In genomic region chr14:28012629-28013415, GRCh38 we compare ENCODE assay signal across 25 cellular contexts.
DNase-seq lines count a peak whose midpoint lies in the region; ATAC-seq, FAIRE-seq and TF ChIP-seq lines count a peak whose summit lies in the region.
"Had no signal": no experiment of that assay in that cellular context is flagged by ENCODE, and none has a peak within 500 bp of the region (broad histone marks: within the 10 kb centered on the region; RNA-seq: fewer than 3 reads in every experiment).

No MANE protein-coding gene starts in this region.

- no peak overlapping the region for H4K5ac ChIP-seq in H9 (ENCODE audit: insufficient read length, low read depth, low read length)

- H3K9ac ChIP-seq in H9 (ENCODE audit: extremely low read depth, insufficient read length, low read length) = no peak overlapping the region

- H2AFZ ChIP-seq in H9 (ENCODE audit: low read length) = no peak overlapping the region

- no peak overlapping the region for H3K18ac ChIP-seq in H9 (ENCODE audit: insufficient read length, low read depth, low read length)

- FAIRE-seq in D721Med (lab: Jason Lieb, UNC) = no peak
- FAIRE-seq: A549, frontal cortex, G401.6, keratinocyte had no signal

- DNase-seq in BE2C (no peak), H9 (peak; percentile 46), left kidney (ENCODE audit: low read depth, low spot score) (peak; percentile 11), kidney tubule cell (ENCODE audit: low spot score) (no peak), D721Med (ENCODE audit: insufficient read length, low spot score) (no peak)
- DNase-seq: activated naive CD8-positive, alpha-beta T cell treated with anti-CD3 and anti-CD28 coated beads, Interleukin-2, amount 10 ng/mL, durations not matched to agents 7 days and 5 days; body of pancreas; effector memory CD4-positive, alpha-beta T cell; HFFc6; hippocampal formation; NCI-H187; NCI-H226; ovary; T-helper 17 cell; upper lobe of left lung had no signal

- no peak overlapping the region for H3T11ph ChIP-seq in H9 (ENCODE audit: low read length)

- no peak overlapping the region for H2AK5ac ChIP-seq in H9 (ENCODE audit: insufficient read length, low read length)

- H3K4me2 ChIP-seq in H9 (ENCODE audit: insufficient read depth, insufficient read length, low read length) = no peak overlapping the region
- H3K4me2 ChIP-seq: A549 had no signal

- no peaks in the 10 kb centered on the region for H3K27me3 Mint-ChIP-seq in H9 (ENCODE audit: low read depth)
- no peaks in the 10 kb centered on the region for H3K27me3 Mint-ChIP-seq in activated T-helper 17 cell treated with anti-CD3 and anti-CD28 coated beads, Interleukin-2, amount 50 U/mL, for 72 hours
- H3K27me3 Mint-ChIP-seq: activated naive CD8-positive, alpha-beta T cell treated with anti-CD3 and anti-CD28 coated beads, Interleukin-2, amount 10 ng/mL, durations not matched to agents 7 days and 5 days; T-helper 17 cell had no signal

- H3K4me3 Mint-ChIP-seq in H9 = no peak overlapping the region
- H3K4me3 Mint-ChIP-seq in activated T-helper 17 cell treated with anti-CD3 and anti-CD28 coated beads, Interleukin-2, amount 50 U/mL, for 72 hours = no peak overlapping the region
- H3K4me3 Mint-ChIP-seq: activated naive CD8-positive, alpha-beta T cell treated with anti-CD3 and anti-CD28 coated beads, Interleukin-2, amount 10 ng/mL, durations not matched to agents 7 days and 5 days; HFFc6; T-helper 17 cell had no signal

- no peak overlapping the region for H2BK5ac ChIP-seq in H9 (ENCODE audit: insufficient read length, low read length)

- WGBS in H9 (ENCODE audit: extremely low coverage, insufficient read length, low lambda C conversion rate) = no CpG with 5 or more reads among the region's 6 CpGs

- no peaks in the 10 kb centered on the region for H3K79me2 ChIP-seq in H9 (ENCODE audit: insufficient read depth, low read length)

- H3K9me3 ChIP-seq in BE2C = no peaks in the 10 kb centered on the region
- no peaks in the 10 kb centered on the region for H3K9me3 ChIP-seq in H9 (ENCODE audit: control insufficient read depth, low read depth, low read length)
- H3K9me3 ChIP-seq: A549, body of pancreas, esophagus muscularis mucosa, ovary, upper lobe of left lung had no signal

- no peak overlapping the region for H3K23ac ChIP-seq in H9 (ENCODE audit: insufficient read length, low read depth, low read length)

- no peak overlapping the region for H3K14ac ChIP-seq in H9 (ENCODE audit: insufficient read depth, low read length)

- H4K8ac ChIP-seq in H9 (replicated peaks; ENCODE audit: insufficient read length, low read depth, low read length) = no peak overlapping the region

- no peak overlapping the region for H4K91ac ChIP-seq in H9 (ENCODE audit: insufficient read length, low read depth, low read length)

- peaks cover 6% of the 10 kb centered on the region for H3K4me1 ChIP-seq in BE2C
- H3K4me1 ChIP-seq in H9 (ENCODE audit: insufficient read depth, low read length) = no peaks in the 10 kb centered on the region
- H3K4me1 ChIP-seq: A549, body of pancreas, esophagus muscularis mucosa, upper lobe of left lung had no signal

- H3K27me3 ChIP-seq in BE2C = no peaks in the 10 kb centered on the region
- no peaks in the 10 kb centered on the region for H3K27me3 ChIP-seq in H9 (ENCODE audit: insufficient read depth, low read length)
- H3K27me3 ChIP-seq: body of pancreas, esophagus muscularis mucosa, ovary, upper lobe of left lung had no signal

- H3K9me3 Mint-ChIP-seq in H9 = peaks cover 0 to 4% of the 10 kb centered on the region in 2 experiments; a peak in 2 of 5 replicates
- H3K9me3 Mint-ChIP-seq in activated T-helper 17 cell treated with anti-CD3 and anti-CD28 coated beads, Interleukin-2, amount 50 U/mL, for 72 hours = peaks cover 8% of the 10 kb centered on the region

- no peak overlapping the region for H3K4ac ChIP-seq in H9 (ENCODE audit: low read depth, low read length)

- H3K23me2 ChIP-seq in H9 (ENCODE audit: insufficient read length, low read depth, low read length, poor library complexity, severe bottlenecking) = no peaks in the 10 kb centered on the region

- no peaks in the 10 kb centered on the region for H4K20me1 ChIP-seq in H9 (ENCODE audit: control insufficient read depth, insufficient read depth, insufficient read length)

- TF ChIP-seq CTCF in BE2C (IDR thresholded peaks at IDR 0.05; ENCODE audit: low read depth, low read length) = peak; percentile 30; the same call in 1 of the 2 replicates
- peak; percentile 44; the same call in 2 of the 3 replicates for TF ChIP-seq CTCF in H9 (conservative IDR thresholded peaks at IDR 0.05)
- TF ChIP-seq CTCF in D721Med (IDR thresholded peaks at IDR 0.05; ENCODE audit: insufficient read depth, missing control alignments) = no peak

- no peak overlapping the region for H3K4me3 ChIP-seq in BE2C (ENCODE audit: low read depth, low read length)
- H3K4me3 ChIP-seq: A549, body of pancreas, esophagus muscularis mucosa, lung, ovary, upper lobe of left lung had no signal

- no peak overlapping the region for H3K56ac ChIP-seq in H9 (ENCODE audit: insufficient read length, low read depth, low read length)

- no peak overlapping the region for H2BK20ac ChIP-seq in H9 (ENCODE audit: low read depth, low read length, poor library complexity, severe bottlenecking)

- H3K27ac ChIP-seq in H9 (ENCODE audit: insufficient read length, low read depth, low read length) = no peak overlapping the region
- H3K27ac ChIP-seq: A549, body of pancreas, esophagus muscularis mucosa, ovary, upper lobe of left lung had no signal

- H3K27ac Mint-ChIP-seq in H9 = no peak overlapping the region
- no peak overlapping the region for H3K27ac Mint-ChIP-seq in activated T-helper 17 cell treated with anti-CD3 and anti-CD28 coated beads, Interleukin-2, amount 50 U/mL, for 72 hours
- H3K27ac Mint-ChIP-seq: activated naive CD8-positive, alpha-beta T cell treated with anti-CD3 and anti-CD28 coated beads, Interleukin-2, amount 10 ng/mL, durations not matched to agents 7 days and 5 days; HFFc6; T-helper 17 cell had no signal

- H3K36me3 Mint-ChIP-seq in H9 (ENCODE audit: insufficient read depth in 1 of 3, low read depth in 3 of 3) = peaks cover 0 to 3% (median 0%) of the 10 kb centered on the region in 3 experiments; a peak in 1 of 7 replicates
- no peaks in the 10 kb centered on the region for H3K36me3 Mint-ChIP-seq in activated T-helper 17 cell treated with anti-CD3 and anti-CD28 coated beads, Interleukin-2, amount 50 U/mL, for 72 hours (ENCODE audit: low read depth)
- H3K36me3 Mint-ChIP-seq: activated naive CD8-positive, alpha-beta T cell treated with anti-CD3 and anti-CD28 coated beads, Interleukin-2, amount 10 ng/mL, durations not matched to agents 7 days and 5 days had no signal

- no peaks in the 10 kb centered on the region for H3K79me1 ChIP-seq in H9 (ENCODE audit: insufficient read depth, low read depth, low read length, poor library complexity, severe bottlenecking)

- H2BK15ac ChIP-seq in H9 (ENCODE audit: low read depth, low read length) = no peak overlapping the region

- peaks cover 0 to 6% of the 10 kb centered on the region in 2 experiments; a peak in 2 of 4 replicates for H3K4me1 Mint-ChIP-seq in H9
- no peaks in the 10 kb centered on the region for H3K4me1 Mint-ChIP-seq in activated T-helper 17 cell treated with anti-CD3 and anti-CD28 coated beads, Interleukin-2, amount 50 U/mL, for 72 hours
- H3K4me1 Mint-ChIP-seq: activated naive CD8-positive, alpha-beta T cell treated with anti-CD3 and anti-CD28 coated beads, Interleukin-2, amount 10 ng/mL, durations not matched to agents 7 days and 5 days; T-helper 17 cell had no signal

- ATAC-seq in SK-N-SH treated with all-trans-retinoic acid at 6 μM for 48 hours (peak; percentile 52; the same call in 2 of the 3 replicates), GM19467 (IDR thresholded peaks at IDR 0.05; ENCODE audit: unreplicated experiment) (no peak)
- no peak for ATAC-seq in activated T-helper 17 cell treated with anti-CD3 and anti-CD28 coated beads, Interleukin-2, amount 50 U/mL, for 72 hours (replicated peaks)
- ATAC-seq: A549, body of pancreas, Panc1, T-helper 17 cell had no signal

- no peak overlapping the region for H2BK12ac ChIP-seq in H9 (ENCODE audit: insufficient read length, low read depth, low read length)

- no peak overlapping the region for H2BK120ac ChIP-seq in H9 (ENCODE audit: low read depth, low read length, poor library complexity, severe bottlenecking)

- no peaks in the 10 kb centered on the region for H3K36me3 ChIP-seq in BE2C
- H3K36me3 ChIP-seq: esophagus muscularis mucosa, ovary, upper lobe of left lung had no signal

TF ChIP-seq in SK-N-SH treated with all-trans-retinoic acid at 6 μM for 48 hours, 23 proteins besides CTCF, POLR2A, EP300 and RAD21 (continues in another document):
- no peak for TF ChIP-seq TSHZ2 (CRISPR knock-in tag; IDR thresholded peaks at IDR 0.05)

Comparison
In these comparisons a context has a peak if more than half of its experiments do, and no peak if none do; other contexts are left out.
1. DNase-seq: peak in H9 (single experiment) and left kidney (single experiment); none in BE2C (single experiment), kidney tubule cell (single experiment) and D721Med (single experiment).